28 cellular contexts compared by ENCODE assay signal in genomic region chr4:24995346-24995745, GRCh38. TPM values are rescaled to one million over a fixed set of nuclear protein-coding genes. Genes with fewer than 3 reads are reported as not detected.
"Had no signal": no experiment of that assay in that cellular context is flagged by ENCODE, and none has a peak within 500 bp of the region (broad histone marks: within the 10 kb centered on the region; RNA-seq: fewer than 3 reads in every experiment).

No MANE protein-coding gene starts in this region.

- H3K9me3 ChIP-seq: mucosa of descending colon, neutrophil, right lobe of liver, thyroid gland had no signal

- H3K36me3 Mint-ChIP-seq: memory B cell; mesothelial cell of epicardium; naive B cell; natural killer cell treated with Interleukin-12 subunit alpha and Interleukin-12 subunit beta and Interleukin-15 and Interleukin-18, amount 100 ng/mL, for 72 hours; stimulated activated naive B cell treated with anti-CD40 and anti-IgM and Interleukin-4, amounts not matched to agents 10 μg/mL and 1 μg/mL and 100 μg/mL, for 72 hours had no signal

- H3K27ac Mint-ChIP-seq: memory B cell; mesothelial cell of epicardium; naive B cell; natural killer cell treated with Interleukin-12 subunit alpha and Interleukin-12 subunit beta and Interleukin-15 and Interleukin-18, amount 100 ng/mL, for 72 hours; progenitor cell of endocrine pancreas; stimulated activated naive B cell treated with anti-CD40 and anti-IgM and Interleukin-4, amounts not matched to agents 10 μg/mL and 1 μg/mL and 100 μg/mL, for 72 hours had no signal

- DNase-seq: dermis blood vessel endothelial cell; effector memory CD4-positive, alpha-beta T cell; foreskin keratinocyte; heart left ventricle; kidney; mucosa of descending colon; naive B cell; right lobe of liver; small intestine; stimulated activated CD4-positive, alpha-beta T cell treated with anti-CD3 and anti-CD28 coated beads, Interleukin-15, amount 100 ng/mL, for 24 hours; stimulated activated CD4-positive, alpha-beta T cell treated with anti-CD3 and anti-CD28 coated beads, Interleukin-2, amount 100 ng/mL, for 48 hours; stimulated activated naive B cell treated with anti-CD40 and anti-IgM and Interleukin-4, amounts not matched to agents 10 μg/mL and 1 μg/mL and 100 μg/mL, for 72 hours; stomach; trophoblast cell had no signal

- H3K4me2 ChIP-seq: hepatocyte had no signal

- H2AFZ ChIP-seq: hepatocyte, parathyroid adenoma had no signal

- H3K4me3 Mint-ChIP-seq: memory B cell; mesothelial cell of epicardium; naive B cell; natural killer cell treated with Interleukin-12 subunit alpha and Interleukin-12 subunit beta and Interleukin-15 and Interleukin-18, amount 100 ng/mL, for 72 hours; neural crest cell; stimulated activated naive B cell treated with anti-CD40 and anti-IgM and Interleukin-4, amounts not matched to agents 10 μg/mL and 1 μg/mL and 100 μg/mL, for 72 hours had no signal

- H3K27me3 ChIP-seq: esophagus muscularis mucosa, gastroesophageal sphincter, heart left ventricle, hepatocyte, right lobe of liver, stomach, thyroid gland had no signal

- H3K36me3 ChIP-seq: esophagus muscularis mucosa, gastroesophageal sphincter, heart left ventricle, neutrophil, right lobe of liver, stomach, thyroid gland had no signal

- H3K4me1 ChIP-seq: foreskin keratinocyte, parathyroid adenoma, right lobe of liver, thyroid gland had no signal

- H3K27ac ChIP-seq: coronary artery, foreskin keratinocyte, heart left ventricle, hepatocyte, neutrophil, parathyroid adenoma, right lobe of liver, stomach, thyroid gland had no signal

- H3K79me2 ChIP-seq: hepatocyte, parathyroid adenoma had no signal

- H3K9ac ChIP-seq: parathyroid adenoma had no signal

- H3K4me3 ChIP-seq: coronary artery, esophagus muscularis mucosa, gastroesophageal sphincter, heart left ventricle, hepatocyte, lung, mucosa of descending colon, right lobe of liver, stomach, thyroid gland had no signal

RNA-seq across cellular contexts. Expression of gene LGI2, which starts 35.4 kb away (rescaled TPM):
- total RNA-seq: dermis blood vessel endothelial cell; endothelial cell of umbilical vein; foreskin keratinocyte; natural killer cell treated with Interleukin-12 subunit alpha and Interleukin-12 subunit beta and Interleukin-15 and Interleukin-18, amount 100 ng/mL, for 72 hours had no signal
